ENCODE assay signal across 21 cellular contexts in the genomic region with DNA sequence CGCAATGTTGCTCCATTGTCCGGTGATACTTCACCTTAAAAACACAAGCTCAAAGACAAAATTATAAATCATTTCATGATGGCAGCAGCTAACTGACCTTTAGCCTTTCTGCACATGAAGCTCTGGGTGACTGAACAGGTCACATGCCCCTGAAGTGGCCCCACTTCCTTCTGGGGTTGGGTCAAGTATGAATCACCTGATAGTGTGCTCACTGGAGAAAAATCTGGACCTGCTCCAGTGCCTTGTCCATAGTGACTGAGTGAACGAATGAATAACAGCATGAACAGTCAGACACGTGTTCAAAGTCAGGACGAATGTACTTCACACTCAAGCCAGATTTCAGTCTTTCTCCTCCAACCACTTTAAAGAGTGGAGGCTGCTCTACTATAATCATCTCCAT.
"Had no signal": no experiment of that assay in that cellular context is flagged by ENCODE, and none has a peak within 500 bp of the region (broad histone marks: within the 10 kb centered on the region; RNA-seq: fewer than 3 reads in every experiment).

No MANE protein-coding gene starts in this region.

- DNase-seq: activated B cell treated with CpG ODN at 0.5 μM for 24 hours; activated CD4-positive, alpha-beta T cell treated with anti-CD3 and anti-CD28 coated beads for 48 hours; activated CD8-positive, alpha-beta memory T cell treated with anti-CD3 and anti-CD28 coated beads, Interleukin-2, amount 50 U/mL, for 4 hours; activated CD8-positive, alpha-beta T cell treated with anti-CD3 and anti-CD28 coated beads, Interleukin-2, amount 10 ng/mL, durations not matched to agents 7 days and 5 days; activated effector memory CD4-positive, alpha-beta T cell treated with anti-CD3 and anti-CD28 coated beads, Interleukin-2, amount 50 U/mL, for 16 hours; activated T-cell treated with anti-CD3 and anti-CD28 coated beads, Interleukin-2, amount 50 U/mL, for 48 hours; caudate nucleus; esophagus squamous epithelium; foreskin fibroblast; mesenchymal stem cell; natural killer cell; right cardiac atrium; stimulated activated CD4-positive, alpha-beta T cell treated with anti-CD3 and anti-CD28 coated beads, Interleukin-4, amount 100 ng/mL, for 4 hours; stimulated activated CD8-positive, alpha-beta memory T cell treated with anti-CD3 and anti-CD28 coated beads, Interleukin-4, amount 100 ng/mL, for 48 hours; stimulated activated naive CD8-positive, alpha-beta T cell treated with anti-CD3 and anti-CD28 coated beads, Interleukin-15, Interleukin-2, amounts not matched to agents 100 U/mL and 50 U/mL, for 24 hours; trophoblast cell had no signal

- FAIRE-seq: colon, TTC549 had no signal

- ATAC-seq: activated CD8-positive, alpha-beta T cell treated with anti-CD3 and anti-CD28 coated beads, Interleukin-2, amount 10 ng/mL, durations not matched to agents 7 days and 5 days; natural killer cell; right cardiac atrium; stimulated activated naive CD8-positive, alpha-beta T cell treated with anti-CD3 and anti-CD28 coated beads, Interleukin-15, Interleukin-2, amounts not matched to agents 100 U/mL and 50 U/mL, for 24 hours had no signal

- H3K27me3 ChIP-seq: adrenal gland, neutrophil had no signal

- H3K4me1 ChIP-seq: adrenal gland, esophagus squamous epithelium had no signal

- H3K27ac ChIP-seq: adrenal gland, esophagus squamous epithelium, neutrophil, skin epidermis had no signal

- H3K4me3 ChIP-seq: adrenal gland, esophagus squamous epithelium, skin epidermis had no signal

- H3K9me3 ChIP-seq: adrenal gland, esophagus squamous epithelium, neutrophil had no signal

- H3K36me3 ChIP-seq: adrenal gland, esophagus squamous epithelium, neutrophil had no signal
